Comparison of ENCODE assay signal across 21 cellular contexts in genomic region chr18:11516988-11517630, GRCh38.
"Had no signal": no experiment of that assay in that cellular context is flagged by ENCODE, and none has a peak within 500 bp of the region (broad histone marks: within the 10 kb centered on the region; RNA-seq: fewer than 3 reads in every experiment).

No MANE protein-coding gene starts in this region.

- H3K27me3 ChIP-seq: colonic mucosa, dorsolateral prefrontal cortex, vagina had no signal

- H3K9ac ChIP-seq: neural progenitor cell had no signal

- H3K9me3 ChIP-seq: colonic mucosa, thoracic aorta, vagina had no signal

- H3K27ac ChIP-seq: colonic mucosa, dorsolateral prefrontal cortex, neural progenitor cell, thoracic aorta, vagina had no signal

- DNase-seq: activated B cell treated with CpG ODN at 0.5 μM for 24 hours; activated CD4-positive, alpha-beta T cell treated with anti-CD3 and anti-CD28 coated beads for 36 hours; activated CD4-positive, alpha-beta T cell treated with anti-CD3 and anti-CD28 coated beads, Interleukin-2, amount 50 U/mL, for 4 hours; activated CD8-positive, alpha-beta memory T cell treated with anti-CD3 and anti-CD28 coated beads for 24 hours; activated CD8-positive, alpha-beta memory T cell treated with anti-CD3 and anti-CD28 coated beads, Interleukin-2, amount 50 U/mL, for 4 hours; activated naive CD4-positive, alpha-beta T cell treated with Interleukin-2 at 50 U/mL for 16 hours; activated naive CD8-positive, alpha-beta T cell treated with anti-CD3 and anti-CD28 coated beads for 36 hours; activated T-cell treated with anti-CD3 and anti-CD28 coated beads, Interleukin-2, amount 50 U/mL, for 4 hours; colonic mucosa; dorsolateral prefrontal cortex; effector memory CD8-positive, alpha-beta T cell; kidney; naive thymus-derived CD4-positive, alpha-beta T cell; posterior cingulate gyrus; stimulated activated CD4-positive, alpha-beta T cell treated with anti-CD3 and anti-CD28 coated beads, Interleukin-4, amount 100 ng/mL, for 1 hour; stimulated activated naive CD4-positive, alpha-beta T cell treated with Interleukin-2 at 50 U/mL for 16 hours; T1000 had no signal

- H2AFZ ChIP-seq: neural progenitor cell had no signal

- H3K4me3 ChIP-seq: colonic mucosa, dorsolateral prefrontal cortex, neural progenitor cell, thoracic aorta, vagina had no signal

- ATAC-seq: activated CD4-positive, alpha-beta T cell treated with anti-CD3 and anti-CD28 coated beads for 36 hours; activated T-cell treated with anti-CD3 and anti-CD28 coated beads, Interleukin-2, amount 50 U/mL, for 4 hours; effector memory CD8-positive, alpha-beta T cell; esophagus mucosa; naive thymus-derived CD4-positive, alpha-beta T cell had no signal

- H3K4me1 ChIP-seq: colonic mucosa, vagina had no signal

- H3K36me3 ChIP-seq: colonic mucosa, neural progenitor cell, thoracic aorta, vagina had no signal

- H3K4me2 ChIP-seq: neural progenitor cell had no signal
